In genomic region chr12:46554461-46554860, GRCh38 we compare ENCODE assay signal across 1 cellular context.
TF ChIP-seq lines count a peak whose summit lies in the region.

No MANE protein-coding gene starts in this region.

TF ChIP-seq in IMR-90, 13 proteins besides CTCF, POLR2A, EP300 and RAD21:
- TF ChIP-seq MAFK (IDR thresholded peaks at IDR 0.05; ENCODE audit: low read depth, low read length): no peak
- no peak for TF ChIP-seq FOS (IDR thresholded peaks at IDR 0.05; ENCODE audit: low read depth, low read length)
- TF ChIP-seq RCOR1 (IDR thresholded peaks at IDR 0.05; ENCODE audit: insufficient replicate concordance, low read length): no peak
- no peak for TF ChIP-seq SMC3 (IDR thresholded peaks at IDR 0.05; ENCODE audit: low read depth, low read length)
- no peak for TF ChIP-seq MXI1 (IDR thresholded peaks at IDR 0.05; ENCODE audit: borderline replicate concordance, low read depth, low read length)
- no peak for TF ChIP-seq NFE2L2 (IDR thresholded peaks at IDR 0.05; ENCODE audit: low read depth, low read length)
- TF ChIP-seq BHLHE40 (IDR thresholded peaks at IDR 0.05; ENCODE audit: low read depth, low read length): no peak
- no peak for TF ChIP-seq RFX5 (IDR thresholded peaks at IDR 0.05; ENCODE audit: low read depth, low read length)
- TF ChIP-seq MAZ (IDR thresholded peaks at IDR 0.05; ENCODE audit: borderline replicate concordance, low read depth, low read length): no peak
- TF ChIP-seq CEBPB (IDR thresholded peaks at IDR 0.05; ENCODE audit: low read depth, low read length): no peak
- TF ChIP-seq USF2 (IDR thresholded peaks at IDR 0.05; ENCODE audit: low read depth, low read length): no peak
- no peak for TF ChIP-seq ELK1 (IDR thresholded peaks at IDR 0.05; ENCODE audit: borderline replicate concordance, low read depth, low read length)
- no peak for TF ChIP-seq CHD1 (IDR thresholded peaks at IDR 0.05; ENCODE audit: low read depth, low read length)
